In the genomic region with DNA sequence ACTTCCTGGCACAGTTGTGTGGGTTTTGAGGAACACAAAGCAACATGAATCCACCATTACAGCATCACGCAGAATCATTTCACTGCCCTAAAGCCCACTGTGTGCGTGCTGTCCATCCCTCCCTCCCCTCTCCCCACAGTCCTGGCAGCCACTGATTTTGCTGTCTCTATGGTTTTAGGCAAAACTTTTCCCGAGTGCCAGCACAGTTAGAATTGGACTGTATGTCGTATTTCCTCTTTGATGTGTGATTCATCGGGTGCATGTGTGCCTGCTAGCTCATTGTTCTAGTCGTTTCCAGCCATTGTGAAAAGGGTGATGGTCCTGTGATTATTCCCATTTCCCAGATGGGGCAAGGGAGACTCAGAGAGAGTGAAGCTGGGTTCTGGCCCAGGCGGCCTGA, we compare ENCODE assay signal across 24 cellular contexts.
"Had no signal": no experiment of that assay in that cellular context is flagged by ENCODE, and none has a peak within 500 bp of the region (broad histone marks: within the 10 kb centered on the region; RNA-seq: fewer than 3 reads in every experiment).

No MANE protein-coding gene starts in this region.

- DNase-seq: activated CD4-positive, alpha-beta memory T cell treated with anti-CD3 and anti-CD28 coated beads, Interleukin-2, amount 10 ng/mL, durations not matched to agents 7 days and 5 days; activated CD4-positive, alpha-beta T cell treated with anti-CD3 and anti-CD28 coated beads for 36 hours; activated effector memory CD4-positive, alpha-beta T cell treated with Interleukin-2 at 50 U/mL for 16 hours; activated naive CD4-positive, alpha-beta T cell treated with anti-CD3 and anti-CD28 coated beads, Interleukin-2, amount 50 U/mL, for 16 hours; activated T-cell treated with anti-CD3 and anti-CD28 coated beads, Interleukin-2, amount 50 U/mL, for 48 hours; adrenal gland; dorsolateral prefrontal cortex; foreskin fibroblast; mesendoderm; naive thymus-derived CD8-positive, alpha-beta T cell; stimulated activated CD4-positive, alpha-beta T cell treated with anti-CD3 and anti-CD28 coated beads, Interleukin-4, amount 100 ng/mL, for 24 hours; stomach; T-cell; trophoblast cell had no signal

- H3K4me3 Mint-ChIP-seq: activated CD4-positive, alpha-beta memory T cell treated with anti-CD3 and anti-CD28 coated beads, Interleukin-2, amount 10 ng/mL, durations not matched to agents 7 days and 5 days; activated CD4-positive, alpha-beta T cell treated with anti-CD3 and anti-CD28 coated beads for 36 hours; naive thymus-derived CD8-positive, alpha-beta T cell; stimulated activated effector memory CD8-positive, alpha-beta T cell treated with anti-CD3 and anti-CD28 coated beads, Interleukin-12 subunit alpha, Interleukin-12 subunit beta, amount 100 ng/mL, for 72 hours; T-cell; WTC11 had no signal

- H3K27ac Mint-ChIP-seq: activated CD4-positive, alpha-beta memory T cell treated with anti-CD3 and anti-CD28 coated beads, Interleukin-2, amount 10 ng/mL, durations not matched to agents 7 days and 5 days; activated CD4-positive, alpha-beta T cell treated with anti-CD3 and anti-CD28 coated beads for 36 hours; stimulated activated effector memory CD8-positive, alpha-beta T cell treated with anti-CD3 and anti-CD28 coated beads, Interleukin-12 subunit alpha, Interleukin-12 subunit beta, amount 100 ng/mL, for 72 hours had no signal

- H3K4me1 ChIP-seq: pancreas had no signal

- H3K9me3 ChIP-seq: adrenal gland, pancreas, stomach, vagina had no signal

- H3K27ac ChIP-seq: adrenal gland, cardiac muscle cell, dorsolateral prefrontal cortex, hepatocyte, pancreas, stomach, vagina had no signal

- H2AFZ ChIP-seq: hepatocyte had no signal

- H3K27me3 Mint-ChIP-seq: activated CD4-positive, alpha-beta memory T cell treated with anti-CD3 and anti-CD28 coated beads, Interleukin-2, amount 10 ng/mL, durations not matched to agents 7 days and 5 days; activated CD4-positive, alpha-beta T cell treated with anti-CD3 and anti-CD28 coated beads for 36 hours; naive thymus-derived CD8-positive, alpha-beta T cell; T-cell had no signal

- H3K27me3 ChIP-seq: adrenal gland, cardiac muscle cell, dorsolateral prefrontal cortex, hepatocyte, pancreas, stomach, vagina had no signal

- H3K9me3 Mint-ChIP-seq: activated CD4-positive, alpha-beta memory T cell treated with anti-CD3 and anti-CD28 coated beads, Interleukin-2, amount 10 ng/mL, durations not matched to agents 7 days and 5 days; naive thymus-derived CD8-positive, alpha-beta T cell; stimulated activated effector memory CD8-positive, alpha-beta T cell treated with anti-CD3 and anti-CD28 coated beads, Interleukin-12 subunit alpha, Interleukin-12 subunit beta, amount 100 ng/mL, for 72 hours; T-cell; WTC11 had no signal

- ATAC-seq: activated CD4-positive, alpha-beta T cell treated with anti-CD3 and anti-CD28 coated beads for 36 hours; esophagus mucosa; naive thymus-derived CD8-positive, alpha-beta T cell; sciatic nerve; stimulated activated effector memory CD8-positive, alpha-beta T cell treated with anti-CD3 and anti-CD28 coated beads, Interleukin-12 subunit alpha, Interleukin-12 subunit beta, amount 100 ng/mL, for 72 hours; WTC11 had no signal

- FAIRE-seq: endometrium, pancreas had no signal

- H3K4me2 ChIP-seq: hepatocyte, smooth muscle cell had no signal

- H3K4me3 ChIP-seq: adrenal gland, cardiac muscle cell, dorsolateral prefrontal cortex, hepatocyte, pancreas, smooth muscle cell, stomach, vagina had no signal
